1 cellular context compared by ENCODE assay signal in the genomic region with DNA sequence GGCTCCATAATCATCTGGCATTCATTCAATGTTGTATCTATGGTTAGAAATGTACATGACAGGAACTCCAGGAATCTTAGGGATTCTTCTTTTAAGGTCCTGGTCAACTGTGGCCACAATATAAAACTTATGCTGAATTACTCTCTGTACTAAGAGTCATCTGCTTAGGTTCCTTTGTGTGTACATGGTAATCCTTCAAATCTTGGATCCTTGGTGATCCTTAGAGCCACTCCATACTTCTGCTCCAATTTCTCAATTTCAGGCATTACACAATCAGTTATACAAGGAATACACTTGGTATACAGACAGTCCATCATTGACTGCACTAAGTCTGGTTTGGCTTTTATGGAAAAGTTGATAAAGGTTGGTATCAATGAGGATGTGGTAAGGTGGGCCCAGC.
A peak's percentile ranks its signal among the peaks of the same experiment; 100 is the strongest.
TF ChIP-seq lines count a peak whose summit lies in the region.

No MANE protein-coding gene starts in this region.

TF ChIP-seq in HepG2, 621 proteins besides CTCF, POLR2A, EP300 and RAD21:
- no peak for TF ChIP-seq ARNTL (CRISPR knock-in tag; IDR thresholded peaks at IDR 0.05)
- 0 out of 2 replicates have a peak, but pooled peaks have one; percentile 15 for TF ChIP-seq CEBPB (IDR thresholded peaks at IDR 0.05; ENCODE audit: borderline replicate concordance, low read depth, low read length)
- no peak for TF ChIP-seq TP53 (CRISPR knock-in tag; conservative IDR thresholded peaks at IDR 0.05)
